Comparison of ENCODE assay signal across 2 cellular contexts in genomic region chr11:122883682-122883981, GRCh38.
TF ChIP-seq lines count a peak whose summit lies in the region.

No MANE protein-coding gene starts in this region.

TF ChIP-seq in SK-N-SH, 30 proteins besides CTCF, POLR2A, EP300 and RAD21 (continued from another document):
- TF ChIP-seq USF2 (IDR thresholded peaks at IDR 0.05; ENCODE audit: borderline replicate concordance, low read depth, low read length), result no peak
- TF ChIP-seq JUND (IDR thresholded peaks at IDR 0.05), result no peak
- TF ChIP-seq GATA2 (CRISPR knock-in tag; IDR thresholded peaks at IDR 0.05), result no peak
- no peak for TF ChIP-seq TAF1 (IDR thresholded peaks at IDR 0.05; ENCODE audit: borderline replicate concordance, low read depth, low read length)
- no peak for TF ChIP-seq TCF12 (IDR thresholded peaks at IDR 0.05)
- no peak for TF ChIP-seq FOXJ3 (CRISPR knock-in tag; IDR thresholded peaks at IDR 0.05)

TF ChIP-seq in SK-N-SH treated with all-trans-retinoic acid at 6 μM for 48 hours, 23 proteins besides CTCF, POLR2A, EP300 and RAD21 (continued from another document):
- TF ChIP-seq CREB5 (CRISPR knock-in tag; IDR thresholded peaks at IDR 0.05; ENCODE audit: low read depth), result no peak
- no peak for TF ChIP-seq ZC3H10 (CRISPR knock-in tag; IDR thresholded peaks at IDR 0.05)
